In the genomic region with DNA sequence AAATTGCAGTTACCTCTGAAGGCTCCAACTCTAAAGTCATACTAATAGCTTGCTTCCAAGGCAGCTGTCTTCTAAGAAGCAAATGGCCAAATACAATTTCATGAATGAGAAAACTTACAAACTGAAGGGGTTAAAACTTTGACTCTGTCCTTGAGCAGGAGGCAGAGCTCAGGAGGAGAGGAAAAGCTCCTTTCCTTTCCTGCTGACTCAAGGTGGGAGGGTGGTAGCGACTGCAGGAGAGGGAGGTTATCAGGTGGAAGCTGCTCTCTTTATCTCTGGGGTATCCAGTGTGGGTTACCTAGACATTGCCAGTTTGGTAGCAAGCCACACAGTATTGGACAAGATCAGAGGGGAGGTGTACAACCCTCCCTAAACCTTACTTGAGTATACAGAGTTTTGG, we compare ENCODE assay signal across 15 cellular contexts. TPM values are rescaled to one million over a fixed set of nuclear protein-coding genes. Genes with fewer than 3 reads are reported as not detected.
DNase-seq lines count a peak whose midpoint lies in the region; ATAC-seq and TF ChIP-seq lines count a peak whose summit lies in the region.
"Had no signal": no experiment of that assay in that cellular context is flagged by ENCODE, and none has a peak within 500 bp of the region (broad histone marks: within the 10 kb centered on the region; RNA-seq: fewer than 3 reads in every experiment).

No MANE protein-coding gene starts in this region.

- DNase-seq in NCI-H82 (lab: John Stamatoyannopoulos, UW) (peak; percentile 6), NCI-H82 treated with DMSO at 0.1 percent for 48 hours (lab: John Stamatoyannopoulos, UW; ENCODE audit: unreplicated experiment) (no peak), WTC11 (ENCODE audit: low spot score) (peak; percentile 13), iPS-NIHi11 (ENCODE audit: low spot score) (peak; percentile 41), NCI-H2029 treated with DMSO at 0.1 percent for 48 hours (lab: John Stamatoyannopoulos, UW) (no peak), NCI-H187 (lab: John Stamatoyannopoulos, UW) (no peak), G401 (ENCODE audit: low spot score) (no peak)
- DNase-seq: CD4-positive, alpha-beta memory T cell; DMS153; DMS79; GF-D8; HCEC 1CT had no signal

- H3K9me3 Mint-ChIP-seq in WTC11: no peaks in the 10 kb centered on the region

- peaks cover 28% of the 10 kb centered on the region for H3K4me1 Mint-ChIP-seq in WTC11

- no peak overlapping the region for H3K27ac Mint-ChIP-seq in WTC11
- H3K27ac Mint-ChIP-seq: CD14-positive monocyte; CD4-positive, alpha-beta memory T cell had no signal

- CTCF ChIA-PET in WTC11 (lab: Charles Lee): interaction anchor here (0.7 to 1.4 kb wide), 4 partner anchors 17 to 154 kb away, joined by 3 to 5 read pairs (median 4); no protein-coding TSS in a partner anchor

- H3K36me3 Mint-ChIP-seq in WTC11: no peaks in the 10 kb centered on the region
- H3K36me3 Mint-ChIP-seq: CD14-positive monocyte; CD4-positive, alpha-beta memory T cell had no signal

- H3K27me3 Mint-ChIP-seq in WTC11 (ENCODE audit: low read depth): peaks cover 36% of the 10 kb centered on the region

- peak; percentile 12; the same call in 1 of the 2 replicates for ATAC-seq in WTC11
- ATAC-seq: A549 had no signal

- in situ Hi-C loops in G401 (cut with HindIII; ENCODE audit: low sequenced_read_pairs): no loop called here

- no peak for TF ChIP-seq CTCF in WTC11 (IDR thresholded peaks at IDR 0.05)

- H3K4me3 Mint-ChIP-seq in WTC11: no peak overlapping the region
- H3K4me3 Mint-ChIP-seq: CD4-positive, alpha-beta memory T cell had no signal

- POLR2A ChIA-PET in WTC11 (lab: Charles Lee): no interaction called here

TF ChIP-seq in WTC11, 78 proteins besides CTCF, POLR2A, EP300 and RAD21:
- TF ChIP-seq KAT7 (CRISPR knock-in tag; IDR thresholded peaks at IDR 0.05; ENCODE audit: borderline replicate concordance): no peak
- TF ChIP-seq, protein P1, sequence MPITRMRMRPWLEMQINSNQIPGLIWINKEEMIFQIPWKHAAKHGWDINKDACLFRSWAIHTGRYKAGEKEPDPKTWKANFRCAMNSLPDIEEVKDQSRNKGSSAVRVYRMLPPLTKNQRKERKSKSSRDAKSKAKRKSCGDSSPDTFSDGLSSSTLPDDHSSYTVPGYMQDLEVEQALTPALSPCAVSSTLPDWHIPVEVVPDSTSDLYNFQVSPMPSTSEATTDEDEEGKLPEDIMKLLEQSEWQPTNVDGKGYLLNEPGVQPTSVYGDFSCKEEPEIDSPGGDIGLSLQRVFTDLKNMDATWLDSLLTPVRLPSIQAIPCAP (CRISPR knock-in tag; IDR thresholded peaks at IDR 0.05): no peak
- TF ChIP-seq, protein P2, sequence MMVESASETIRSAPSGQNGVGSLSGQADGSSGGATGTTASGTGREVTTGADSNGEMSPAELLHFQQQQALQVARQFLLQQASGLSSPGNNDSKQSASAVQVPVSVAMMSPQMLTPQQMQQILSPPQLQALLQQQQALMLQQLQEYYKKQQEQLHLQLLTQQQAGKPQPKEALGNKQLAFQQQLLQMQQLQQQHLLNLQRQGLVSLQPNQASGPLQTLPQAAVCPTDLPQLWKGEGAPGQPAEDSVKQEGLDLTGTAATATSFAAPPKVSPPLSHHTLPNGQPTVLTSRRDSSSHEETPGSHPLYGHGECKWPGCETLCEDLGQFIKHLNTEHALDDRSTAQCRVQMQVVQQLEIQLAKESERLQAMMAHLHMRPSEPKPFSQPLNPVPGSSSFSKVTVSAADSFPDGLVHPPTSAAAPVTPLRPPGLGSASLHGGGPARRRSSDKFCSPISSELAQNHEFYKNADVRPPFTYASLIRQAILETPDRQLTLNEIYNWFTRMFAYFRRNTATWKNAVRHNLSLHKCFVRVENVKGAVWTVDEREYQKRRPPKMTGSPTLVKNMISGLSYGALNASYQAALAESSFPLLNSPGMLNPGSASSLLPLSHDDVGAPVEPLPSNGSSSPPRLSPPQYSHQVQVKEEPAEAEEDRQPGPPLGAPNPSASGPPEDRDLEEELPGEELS (CRISPR knock-in tag; IDR thresholded peaks at IDR 0.05): no peak
- TF ChIP-seq ZNF423 (CRISPR knock-in tag; IDR thresholded peaks at IDR 0.05): no peak
- TF ChIP-seq MLX (CRISPR knock-in tag; IDR thresholded peaks at IDR 0.05): no peak
- TF ChIP-seq, protein P3, sequence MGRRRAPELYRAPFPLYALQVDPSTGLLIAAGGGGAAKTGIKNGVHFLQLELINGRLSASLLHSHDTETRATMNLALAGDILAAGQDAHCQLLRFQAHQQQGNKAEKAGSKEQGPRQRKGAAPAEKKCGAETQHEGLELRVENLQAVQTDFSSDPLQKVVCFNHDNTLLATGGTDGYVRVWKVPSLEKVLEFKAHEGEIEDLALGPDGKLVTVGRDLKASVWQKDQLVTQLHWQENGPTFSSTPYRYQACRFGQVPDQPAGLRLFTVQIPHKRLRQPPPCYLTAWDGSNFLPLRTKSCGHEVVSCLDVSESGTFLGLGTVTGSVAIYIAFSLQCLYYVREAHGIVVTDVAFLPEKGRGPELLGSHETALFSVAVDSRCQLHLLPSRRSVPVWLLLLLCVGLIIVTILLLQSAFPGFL (CRISPR knock-in tag; IDR thresholded peaks at IDR 0.05; ENCODE audit: borderline replicate concordance): no peak
- TF ChIP-seq E2F1 (CRISPR knock-in tag; IDR thresholded peaks at IDR 0.05): no peak
- TF ChIP-seq TEAD1 (CRISPR knock-in tag; IDR thresholded peaks at IDR 0.05): no peak
- TF ChIP-seq MXD4 (CRISPR knock-in tag; IDR thresholded peaks at IDR 0.05; ENCODE audit: borderline replicate concordance): no peak
- no peak for TF ChIP-seq GABPB1 (CRISPR knock-in tag; IDR thresholded peaks at IDR 0.05)
- no peak for TF ChIP-seq ZBTB21 (CRISPR knock-in tag; IDR thresholded peaks at IDR 0.05; ENCODE audit: borderline replicate concordance)
- no peak for TF ChIP-seq ZSCAN18 (CRISPR knock-in tag; IDR thresholded peaks at IDR 0.05)
- TF ChIP-seq ZNF416 (CRISPR knock-in tag; IDR thresholded peaks at IDR 0.05): no peak
- TF ChIP-seq JAZF1 (CRISPR knock-in tag; IDR thresholded peaks at IDR 0.05): no peak
- no peak for TF ChIP-seq SOX15 (CRISPR knock-in tag; IDR thresholded peaks at IDR 0.05)
- no peak for TF ChIP-seq IRF2 (CRISPR knock-in tag; IDR thresholded peaks at IDR 0.05; ENCODE audit: borderline replicate concordance, low read depth)
- no peak for TF ChIP-seq ATF6 (CRISPR knock-in tag; IDR thresholded peaks at IDR 0.05)
- no peak for TF ChIP-seq ZBTB43 (CRISPR knock-in tag; IDR thresholded peaks at IDR 0.05)
- TF ChIP-seq ETV6 (CRISPR knock-in tag; IDR thresholded peaks at IDR 0.05): no peak

RNA-seq across cellular contexts. Expression of gene EFEMP1, which starts 2.7 kb away (rescaled TPM):
- total RNA-seq in WTC11 (2021): 24.0 to 25.7 TPM (median 25.6 TPM) in 3 replicates
- 0.18 TPM in 1 of 2 replicates, not detected in the other for total RNA-seq in G401 (2014; rRNA removed; shearing (Covaris generic))
- total RNA-seq: CD4-positive, alpha-beta memory T cell; HT-29 had no signal

Comparison
In these comparisons a context has a peak if more than half of its experiments do, and no peak if none do; other contexts are left out.
1. DNase-seq: peak in NCI-H82 (single experiment), WTC11 (single experiment) and iPS-NIHi11 (single experiment); none in NCI-H82 treated with DMSO at 0.1 percent for 48 hours (single experiment), NCI-H2029 treated with DMSO at 0.1 percent for 48 hours (single experiment), NCI-H187 (0 of 2) and G401 (single experiment).
2. RNA of gene EFEMP1, which starts 2.7 kb away (total RNA-seq): 24.0 to 25.7 TPM in WTC11; 0.18 TPM in G401; every median in the first group is over 10 times any median in the second.